8 cellular contexts compared by ENCODE assay signal in genomic region chr3:127544151-127544805, GRCh38. TPM values are rescaled to one million over a fixed set of nuclear protein-coding genes. Genes with fewer than 3 reads are reported as not detected.
A peak's percentile ranks its signal among the peaks of the same experiment; 100 is the strongest.
DNase-seq lines count a peak whose midpoint lies in the region; ATAC-seq and TF ChIP-seq lines count a peak whose summit lies in the region.

No MANE protein-coding gene starts in this region.

- no peaks in the 10 kb centered on the region for H3K9me3 Mint-ChIP-seq in CD8-positive, alpha-beta T cell

- H3K27ac ChIP-seq in CD8-positive, alpha-beta T cell (ENCODE audit: low read depth, low read length): no peak overlapping the region
- no peak overlapping the region for H3K27ac ChIP-seq in heart left ventricle

- H3K4me3 Mint-ChIP-seq in CD8-positive, alpha-beta T cell: no peak overlapping the region

- no peaks in the 10 kb centered on the region for H3K9me3 ChIP-seq in CD8-positive, alpha-beta T cell (ENCODE audit: low read length)
- H3K9me3 ChIP-seq in adipocyte (ENCODE audit: control insufficient read depth, low read length): no peaks in the 10 kb centered on the region
- no peaks in the 10 kb centered on the region for H3K9me3 ChIP-seq in heart left ventricle

- no peaks in the 10 kb centered on the region for H3K36me3 ChIP-seq in CD8-positive, alpha-beta T cell (ENCODE audit: insufficient read depth, low read length)
- H3K36me3 ChIP-seq in adipocyte (ENCODE audit: control insufficient read depth, insufficient read depth, low read length, severe bottlenecking) (no peaks in the 10 kb centered on the region), heart left ventricle (no peaks in the 10 kb centered on the region)

- intact Hi-C loops in CD8-positive, alpha-beta T cell (cut with DNase I, micrococcal nuclease): loop anchor here (1.0 to 10.0 kb wide), 3 partner anchors 559 to 1410 kb away; partner anchors contain the start of gene PLXNA1 (in 1 of the 2)
- intact Hi-C loops in heart left ventricle (cut with DNase I): loop anchor here in 9 of 10 donors (5.0 to 10.0 kb wide), 8 partner anchors 559 to 1022 kb away; partner anchors contain the start of genes CHST13 (in 5 of the 9) and PLXNA1 (in 5 of the 9)

- no peak overlapping the region for H3K27ac Mint-ChIP-seq in CD8-positive, alpha-beta T cell

- H3K4me1 ChIP-seq in CD8-positive, alpha-beta T cell (ENCODE audit: insufficient read depth, low read length): peaks cover 11% of the 10 kb centered on the region
- H3K4me1 ChIP-seq in adipocyte (ENCODE audit: control insufficient read depth, insufficient read depth, low read length) (peaks cover 5% of the 10 kb centered on the region), heart left ventricle (peaks cover 0 to 16% (median 5%) of the 10 kb centered on the region in 12 donors)

- no peaks in the 10 kb centered on the region for H3K27me3 ChIP-seq in CD8-positive, alpha-beta T cell (ENCODE audit: insufficient read depth, low read length)
- H3K27me3 ChIP-seq in adipocyte (replicated peaks; ENCODE audit: control insufficient read depth, insufficient read depth, low read length) (peaks cover 11% of the 10 kb centered on the region), heart left ventricle (no peaks in the 10 kb centered on the region)

- CTCF ChIA-PET in CD8-positive, alpha-beta T cell (lab: Charles Lee): interaction anchor here (0.9 to 8.9 kb wide), 9 partner anchors 8 to 1021 kb away, joined by 3 to 118 read pairs (median 4); no protein-coding TSS in a partner anchor

- no peak overlapping the region for H3K4me3 ChIP-seq in CD8-positive, alpha-beta T cell (ENCODE audit: low read depth, low read length)
- H3K4me3 ChIP-seq in adipocyte (ENCODE audit: low read length) (no peak overlapping the region), heart left ventricle (no peak overlapping the region)

- no peaks in the 10 kb centered on the region for H3K36me3 Mint-ChIP-seq in CD8-positive, alpha-beta T cell

- WGBS in heart left ventricle, 4 donors: 35 to 46% (median 44%) methylated on average over 11 of the region's 11 CpGs

- no peak overlapping the region for H3K9ac ChIP-seq in adipocyte (ENCODE audit: low read length)

- peaks cover 11% of the 10 kb centered on the region for H3K4me1 Mint-ChIP-seq in CD8-positive, alpha-beta T cell (ENCODE audit: low read depth)

- H3K27me3 Mint-ChIP-seq in CD8-positive, alpha-beta T cell (ENCODE audit: low read depth): no peaks in the 10 kb centered on the region

- TF ChIP-seq CTCF in CD8-positive, alpha-beta T cell (IDR thresholded peaks at IDR 0.05): peak; percentile 80
- peak; percentile 68 to 85 (median 76) for TF ChIP-seq CTCF in heart left ventricle (IDR thresholded peaks at IDR 0.05)

- peak; percentile 44 for ATAC-seq in CD8-positive, alpha-beta T cell
- ATAC-seq in GM21786 (IDR thresholded peaks at IDR 0.05; ENCODE audit: unreplicated experiment) (peak; percentile 65), heart left ventricle (peak in 3 of 4 donors; percentile 44 to 58 (median 46)), GM18873 (IDR thresholded peaks at IDR 0.05; ENCODE audit: low FRiP score, unreplicated experiment) (no peak)

- POLR2A ChIA-PET in CD8-positive, alpha-beta T cell (lab: Charles Lee): no interaction called here

- DNase-seq in CD8-positive, alpha-beta T cell: peak; percentile 26 to 77 (median 57)
- DNase-seq in NCI-H1092 treated with DMSO at 0.1 percent for 48 hours (lab: John Stamatoyannopoulos, UW) (peak; percentile 73), T follicular helper cell (ENCODE audit: low read depth) (peak; percentile 45), adipocyte (ENCODE audit: low read depth) (peak; percentile 86), heart left ventricle (peak; percentile 61 to 81 (median 76)), retina (peak; percentile 89)

- TF ChIP-seq POLR2A in heart left ventricle (IDR thresholded peaks at IDR 0.05): no peak

RNA-seq across cellular contexts. Expression of gene TPRA1, which starts 46.3 kb away (rescaled TPM):
- 1 to 10 TPM; 6.0 to 6.1 TPM for total RNA-seq in CD8-positive, alpha-beta T cell
- 10 to 100 TPM; 13.4 to 29.0 (median 20.4) TPM for total RNA-seq in heart left ventricle
- 10 to 100 TPM; 16.1 to 27.8 TPM for polyA plus RNA-seq in heart left ventricle

RNA-seq across cellular contexts. Expression of gene MCM2, which starts 53.9 kb away (rescaled TPM):
- 10 to 100 TPM; 13.7 to 14.0 TPM for total RNA-seq in CD8-positive, alpha-beta T cell
- total RNA-seq in heart left ventricle: 10 to 100 TPM in 1 of 9 donors, 1 to 10 TPM in 8; 4.0 to 12.4 (median 7.3) TPM
- 1 to 10 TPM; 1.8 to 5.3 TPM for polyA plus RNA-seq in heart left ventricle
